Comparison of ENCODE assay signal across 26 cellular contexts in the genomic region with DNA sequence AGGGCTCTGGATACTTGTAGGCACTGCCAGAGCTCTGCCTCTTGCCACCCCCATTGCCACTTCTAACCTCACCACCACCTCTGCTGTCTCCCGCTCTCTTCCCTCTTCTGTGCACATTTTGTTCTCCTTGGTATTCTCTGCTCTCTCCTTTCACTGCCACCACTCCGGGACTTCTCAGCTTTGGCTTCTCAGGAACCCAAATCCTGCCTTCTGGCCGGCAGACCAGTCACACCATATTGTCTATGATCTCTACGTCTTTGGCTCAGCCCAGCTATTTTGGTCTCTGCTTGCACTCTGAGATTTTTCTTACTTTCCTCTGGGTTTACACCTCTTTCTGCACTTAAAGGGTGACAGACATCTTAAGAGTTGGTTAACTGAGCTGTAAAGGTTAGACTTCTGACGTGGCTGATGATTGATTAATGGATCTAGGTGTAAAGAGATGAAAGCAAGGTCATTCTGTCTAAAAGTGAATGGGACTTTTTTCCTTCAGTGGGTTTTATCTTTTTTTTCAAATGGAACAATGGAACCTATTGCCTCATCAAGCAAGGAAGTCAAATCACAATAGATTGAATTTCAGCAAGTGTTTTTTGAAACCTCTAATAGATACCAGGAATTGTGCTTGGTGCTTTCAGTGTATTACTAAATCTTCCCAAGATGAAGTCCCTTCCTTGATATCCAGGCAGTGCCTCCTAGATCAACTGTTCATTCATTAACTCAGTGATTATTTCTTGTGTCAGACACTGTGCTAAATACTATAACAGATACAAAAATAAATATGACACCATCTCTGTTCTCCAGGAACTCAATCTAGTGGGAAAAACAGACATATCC. TPM values are rescaled to one million over a fixed set of nuclear protein-coding genes. Genes with fewer than 3 reads are reported as not detected.
"Had no signal": no experiment of that assay in that cellular context is flagged by ENCODE, and none has a peak within 500 bp of the region (broad histone marks: within the 10 kb centered on the region; RNA-seq: fewer than 3 reads in every experiment).

No MANE protein-coding gene starts in this region.

- H3K4me2 ChIP-seq: smooth muscle cell had no signal

- H3K27me3 Mint-ChIP-seq: type B pancreatic cell had no signal

- H3K9ac ChIP-seq: parathyroid adenoma had no signal

- H2AFZ ChIP-seq: parathyroid adenoma had no signal

- H3K4me3 ChIP-seq: coronary artery, esophagus squamous epithelium, lung, smooth muscle cell, stomach, testis had no signal

- H3K36me3 Mint-ChIP-seq: stimulated activated effector memory CD8-positive, alpha-beta T cell treated with anti-CD3 and anti-CD28 coated beads, Interleukin-12 subunit alpha, Interleukin-12 subunit beta, amount 100 ng/mL, for 72 hours; type B pancreatic cell had no signal

- H3K9me3 Mint-ChIP-seq: stimulated activated effector memory CD8-positive, alpha-beta T cell treated with anti-CD3 and anti-CD28 coated beads, Interleukin-12 subunit alpha, Interleukin-12 subunit beta, amount 100 ng/mL, for 72 hours; type B pancreatic cell had no signal

- H3K27ac ChIP-seq: coronary artery, esophagus squamous epithelium, parathyroid adenoma, stomach, testis, VCaP had no signal

- H3K9me3 ChIP-seq: esophagus squamous epithelium, neutrophil, stomach, testis had no signal

- ATAC-seq: sciatic nerve; stimulated activated effector memory CD8-positive, alpha-beta T cell treated with anti-CD3 and anti-CD28 coated beads, Interleukin-12 subunit alpha, Interleukin-12 subunit beta, amount 100 ng/mL, for 72 hours had no signal

- H3K4me3 Mint-ChIP-seq: activated naive CD8-positive, alpha-beta T cell; naive B cell; stimulated activated effector memory CD8-positive, alpha-beta T cell treated with anti-CD3 and anti-CD28 coated beads, Interleukin-12 subunit alpha, Interleukin-12 subunit beta, amount 100 ng/mL, for 72 hours; type B pancreatic cell had no signal

- FAIRE-seq: islet of Langerhans had no signal

- H3K27me3 ChIP-seq: esophagus squamous epithelium, neutrophil, stomach, testis had no signal

- DNase-seq: activated CD4-positive, alpha-beta T cell treated with anti-CD3 and anti-CD28 coated beads, Interleukin-2, amount 50 U/mL, for 4 hours; activated CD4-positive, CD25-positive, alpha-beta regulatory T cell treated with anti-CD3 and anti-CD28 coated beads, Interleukin-2, amount 50 U/mL, for 72 hours; activated T-cell treated with anti-CD3 and anti-CD28 coated beads for 4 hours; amygdala; effector CD4-positive, alpha-beta T cell; esophagus squamous epithelium; foreskin fibroblast; naive B cell; stimulated activated CD4-positive, alpha-beta T cell treated with anti-CD3 and anti-CD28 coated beads, Interleukin-4, amount 100 ng/mL, for 1 hour; stomach; SW 1271; T-helper 2 cell; testis had no signal

- H3K4me1 ChIP-seq: esophagus squamous epithelium, parathyroid adenoma, stomach, testis had no signal

- H3K27ac Mint-ChIP-seq: activated naive CD8-positive, alpha-beta T cell; stimulated activated effector memory CD8-positive, alpha-beta T cell treated with anti-CD3 and anti-CD28 coated beads, Interleukin-12 subunit alpha, Interleukin-12 subunit beta, amount 100 ng/mL, for 72 hours; type B pancreatic cell had no signal

RNA-seq across cellular contexts. Expression of a gene that starts 13.8 kb away (rescaled TPM):
- total RNA-seq: mononuclear cell had no signal

RNA-seq across cellular contexts. Expression of a gene that starts 51.9 kb away (rescaled TPM):
- total RNA-seq: glomerular endothelial cell, lung, mononuclear cell, sciatic nerve, stomach had no signal
- polyA plus RNA-seq: lung, smooth muscle cell had no signal
